Comparison of ENCODE assay signal across 14 cellular contexts in the genomic region with DNA sequence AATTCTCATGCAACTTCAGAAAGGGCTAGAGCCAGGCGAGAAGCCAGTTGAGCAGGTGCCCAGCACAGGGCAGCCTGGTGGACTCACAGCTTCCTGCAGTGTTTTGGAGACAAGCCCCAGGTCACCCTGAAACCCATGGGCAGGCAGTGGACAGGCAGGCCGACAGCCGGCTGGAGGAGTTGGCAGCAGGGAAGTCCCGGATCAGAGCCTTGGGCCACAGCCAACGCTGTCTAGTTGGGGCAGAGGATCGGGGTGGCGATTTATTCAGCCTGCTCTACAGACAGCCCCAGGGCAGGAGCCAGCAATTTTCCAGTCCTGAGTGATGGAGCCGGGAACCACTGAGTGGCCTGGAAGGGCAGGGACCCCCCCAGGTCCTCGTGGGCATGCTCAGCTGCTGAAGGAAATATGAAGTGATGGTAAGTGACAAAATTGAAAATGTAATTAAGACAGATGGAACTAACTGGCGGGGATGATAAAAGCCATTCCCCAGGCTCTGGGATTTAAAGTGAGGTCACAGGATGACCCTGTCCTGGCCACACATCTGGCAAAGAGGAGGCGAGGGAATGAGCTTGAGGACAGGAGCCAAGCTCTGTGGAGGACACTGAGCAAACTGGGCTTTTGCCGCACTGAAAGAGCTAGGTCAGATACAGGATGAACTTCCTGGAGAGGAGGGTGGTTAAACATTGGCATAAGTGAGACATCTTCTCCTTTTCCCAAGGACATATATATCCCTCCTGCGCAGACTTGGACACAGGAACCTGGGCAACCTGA. TPM values are rescaled to one million over a fixed set of nuclear protein-coding genes. Genes with fewer than 3 reads are reported as not detected.
DNase-seq lines count a peak whose midpoint lies in the region; ATAC-seq, FAIRE-seq and TF ChIP-seq lines count a peak whose summit lies in the region.
"Had no signal": no experiment of that assay in that cellular context is flagged by ENCODE, and none has a peak within 500 bp of the region (broad histone marks: within the 10 kb centered on the region; RNA-seq: fewer than 3 reads in every experiment).

No MANE protein-coding gene starts in this region.

- WGBS in right lobe of liver (ENCODE audit: insufficient coverage, low coverage, low lambda C conversion rate, missing lambda C conversion rate), result 42% methylated on average over 13 of the region's 13 CpGs
- 7% methylated on average over 7 of the region's 13 CpGs for WGBS in HepG2 (ENCODE audit: low lambda C conversion rate)

- no peak for TF ChIP-seq CTCF in right lobe of liver (IDR thresholded peaks at IDR 0.05)
- no peak for TF ChIP-seq CTCF in HepG2 (CRISPR knock-in tag; IDR thresholded peaks at IDR 0.05)

- H3K36me3 ChIP-seq in right lobe of liver, result no peaks in the 10 kb centered on the region
- no peaks in the 10 kb centered on the region for H3K36me3 ChIP-seq in HepG2 (replicated peaks in 1 of 2; ENCODE audit: control insufficient read depth in 1 of 2, insufficient read depth in 2 of 2, low read length in 2 of 2)

- in situ Hi-C loops in HepG2 (cut with HindIII; ENCODE audit: extremely low pct_ligation_motif_present, low pct_unique_long_range_greater_than_20kb), result no loop called here

- intact Hi-C loops in right lobe of liver (cut with DNase I) (no loop called here), HepG2 (cut with micrococcal nuclease; ENCODE audit: unreplicated experiment) (no loop called here)

- TF ChIP-seq EP300 in HepG2 (IDR thresholded peaks at IDR 0.05; ENCODE audit: low read depth in 2 of 2, low read length in 2 of 2) (no peak), HepG2 (CRISPR knock-in tag; IDR thresholded peaks at IDR 0.05; ENCODE audit: borderline replicate concordance) (no peak)

- H3K27ac Mint-ChIP-seq in activated CD8-positive, alpha-beta T cell treated with anti-CD3 and anti-CD28 coated beads, Interleukin-2, amount 10 ng/mL, durations not matched to agents 7 days and 5 days, result no peak overlapping the region
- H3K27ac Mint-ChIP-seq: activated naive CD8-positive, alpha-beta T cell treated with anti-CD3 and anti-CD28 coated beads, Interleukin-2, amount 10 ng/mL, durations not matched to agents 7 days and 5 days had no signal

- no peak for TF ChIP-seq RAD21 in HepG2 (CRISPR knock-in tag; IDR thresholded peaks at IDR 0.05)

- H3K9ac ChIP-seq in HepG2 (ENCODE audit: insufficient read depth, low read depth, low read length), result no peak overlapping the region

- H4K20me1 ChIP-seq in HepG2 (ENCODE audit: insufficient read depth, low read length), result no peaks in the 10 kb centered on the region

- H3K27me3 Mint-ChIP-seq in activated CD8-positive, alpha-beta T cell treated with anti-CD3 and anti-CD28 coated beads, Interleukin-2, amount 10 ng/mL, durations not matched to agents 7 days and 5 days (ENCODE audit: low read depth), result peaks cover 14% of the 10 kb centered on the region

- no peaks in the 10 kb centered on the region for H3K9me3 Mint-ChIP-seq in activated CD8-positive, alpha-beta T cell treated with anti-CD3 and anti-CD28 coated beads, Interleukin-2, amount 10 ng/mL, durations not matched to agents 7 days and 5 days (ENCODE audit: insufficient read depth)

- no peak overlapping the region for H3K4me3 Mint-ChIP-seq in activated CD8-positive, alpha-beta T cell treated with anti-CD3 and anti-CD28 coated beads, Interleukin-2, amount 10 ng/mL, durations not matched to agents 7 days and 5 days
- H3K4me3 Mint-ChIP-seq: activated naive CD8-positive, alpha-beta T cell treated with anti-CD3 and anti-CD28 coated beads, Interleukin-2, amount 10 ng/mL, durations not matched to agents 7 days and 5 days had no signal

- H3K4me1 Mint-ChIP-seq in activated CD8-positive, alpha-beta T cell treated with anti-CD3 and anti-CD28 coated beads, Interleukin-2, amount 10 ng/mL, durations not matched to agents 7 days and 5 days (ENCODE audit: low read depth), result peaks cover 2% of the 10 kb centered on the region
- H3K4me1 Mint-ChIP-seq: activated naive CD8-positive, alpha-beta T cell treated with anti-CD3 and anti-CD28 coated beads, Interleukin-2, amount 10 ng/mL, durations not matched to agents 7 days and 5 days had no signal

- H3K4me1 ChIP-seq in right lobe of liver, result no peaks in the 10 kb centered on the region
- H3K4me1 ChIP-seq in HepG2 (ENCODE audit: insufficient read depth, low read length), result no peaks in the 10 kb centered on the region

- TF ChIP-seq POLR2A in right lobe of liver (IDR thresholded peaks at IDR 0.05) (no peak), HepG2 (IDR thresholded peaks at IDR 0.05; ENCODE audit: insufficient read depth in 1 of 2, low read depth in 2 of 2, low read length in 2 of 2) (no peak)

- H3K9me3 ChIP-seq in right lobe of liver, result no peaks in the 10 kb centered on the region
- no peaks in the 10 kb centered on the region for H3K9me3 ChIP-seq in HepG2 (ENCODE audit: low read length)

- ATAC-seq in right lobe of liver (peak; percentile 50 to 81 (median 71)), HepG2 (no peak)
- no peak for ATAC-seq in activated CD8-positive, alpha-beta T cell treated with anti-CD3 and anti-CD28 coated beads, Interleukin-2, amount 10 ng/mL, durations not matched to agents 7 days and 5 days

- no peak overlapping the region for H3K27ac ChIP-seq in right lobe of liver
- H3K27ac ChIP-seq in HepG2 (ENCODE audit: extremely low read length, insufficient read depth, low read length), result no peak overlapping the region

- no TSS peak for BruUV-seq in HepG2 (replicated peaks; lab: Mats Ljungman, UMichigan)

- CTCF ChIA-PET in HepG2 (lab: Yijun Ruan, JAX; ENCODE audit: low intra/inter-chr PET ratio, low total read pairs), result no interaction called here
- CTCF ChIA-PET in activated CD8-positive, alpha-beta T cell treated with anti-CD3 and anti-CD28 coated beads, Interleukin-2, amount 10 ng/mL, durations not matched to agents 7 days and 5 days (lab: Charles Lee), result no interaction called here

- H3K4me2 ChIP-seq in HepG2 (ENCODE audit: low read depth, low read length), result no peak overlapping the region

- POLR2A ChIA-PET in HepG2 (lab: Yijun Ruan, JAX), result no interaction called here
- POLR2A ChIA-PET in activated CD8-positive, alpha-beta T cell treated with anti-CD3 and anti-CD28 coated beads, Interleukin-2, amount 10 ng/mL, durations not matched to agents 7 days and 5 days (lab: Charles Lee), result no interaction called here

- H3K79me2 ChIP-seq in HepG2 (ENCODE audit: insufficient read depth, low read length), result no peaks in the 10 kb centered on the region

- FAIRE-seq in HepG2 (lab: Jason Lieb, UNC), result no peak

- no peak overlapping the region for H2AFZ ChIP-seq in HepG2 (ENCODE audit: low read length)

- peak; percentile 52 to 78 (median 66) for DNase-seq in right lobe of liver
- no peak for DNase-seq in HepG2 (ENCODE audit: low spot score)
- DNase-seq in globus pallidus (ENCODE audit: low spot score), result peak; percentile 72
- peak in 55 of 56 donors; percentile 6 to 88 (median 57) for DNase-seq in nucleus accumbens (lab: John Stamatoyannopoulos, UW)
- no peak for DNase-seq in activated CD8-positive, alpha-beta T cell treated with anti-CD3 and anti-CD28 coated beads, Interleukin-2, amount 10 ng/mL, durations not matched to agents 7 days and 5 days
- DNase-seq in NCI-H146 treated with DMSO at 0.1 percent for 48 hours (lab: John Stamatoyannopoulos, UW; ENCODE audit: unreplicated experiment), result no peak
- no peak for DNase-seq in OCI-M1 (lab: John Stamatoyannopoulos, UW)
- DNase-seq in stimulated activated CD4-positive, alpha-beta T cell treated with anti-CD3 and anti-CD28 coated beads, Interleukin-4, amount 100 ng/mL, for 1 hour, result no peak
- DNase-seq: activated naive CD8-positive, alpha-beta T cell treated with anti-CD3 and anti-CD28 coated beads, Interleukin-2, amount 10 ng/mL, durations not matched to agents 7 days and 5 days; mammary epithelial cell had no signal

- H3K4me3 ChIP-seq in right lobe of liver (no peak overlapping the region), HepG2 (replicated peaks in 1 of 3; ENCODE audit: insufficient read depth in 1 of 3, low read depth in 2 of 3, low read length in 3 of 3) (no peak overlapping the region)

- H3K27me3 ChIP-seq in right lobe of liver (no peaks in the 10 kb centered on the region), HepG2 (ENCODE audit: control insufficient read depth in 1 of 2, insufficient read depth in 2 of 2, low read length in 2 of 2) (peaks cover 0 to 33% of the 10 kb centered on the region in 2 experiments; a peak in 3 of 5 replicates)

- no peaks in the 10 kb centered on the region for H3K36me3 Mint-ChIP-seq in activated CD8-positive, alpha-beta T cell treated with anti-CD3 and anti-CD28 coated beads, Interleukin-2, amount 10 ng/mL, durations not matched to agents 7 days and 5 days (ENCODE audit: low read depth)
- H3K36me3 Mint-ChIP-seq: activated naive CD8-positive, alpha-beta T cell treated with anti-CD3 and anti-CD28 coated beads, Interleukin-2, amount 10 ng/mL, durations not matched to agents 7 days and 5 days had no signal

RNA-seq across cellular contexts. Expression of a gene that starts 34.4 kb away (rescaled TPM):
- total RNA-seq in right lobe of liver (not detected), HepG2 (2016; rRNA removed; fragmentation: Illumina TruSeq; extraction: Trizol) (not detected in 2 replicates)
- total RNA-seq in HepG2 (2016; cell fraction: cytosol; rRNA removed; fragmentation: Illumina TruSeq; extraction: Trizol; ENCODE audit: low read depth), result not detected in 2 replicates
- total RNA-seq in HepG2 (2016; cell fraction: insoluble cytoplasmic fraction; rRNA removed; fragmentation: Illumina TruSeq; extraction: Trizol), result not detected in 2 replicates
- not detected in 2 replicates for total RNA-seq in HepG2 (2016; cell fraction: membrane; rRNA removed; fragmentation: Illumina TruSeq; extraction: Trizol)
- not detected in 2 replicates for total RNA-seq in HepG2 (2016; cell fraction: nucleus; rRNA removed; fragmentation: Illumina TruSeq; extraction: Trizol)
- not detected in 2 replicates for polyA plus RNA-seq in HepG2 (2011; rRNA removed)
- polyA plus RNA-seq in HepG2 (2011; cell fraction: cytosol; rRNA removed), result not detected in 2 replicates
- polyA plus RNA-seq in HepG2 (2011; cell fraction: nucleus; rRNA removed), result not detected in 2 replicates
- not detected in 2 replicates for polyA plus RNA-seq in HepG2 (2012)
- not detected in 2 replicates for polyA plus RNA-seq in HepG2 (2016; cell fraction: cytosol; fragmentation: Illumina TruSeq; extraction: Trizol; ENCODE audit: low read depth)
- polyA plus RNA-seq in HepG2 (2016; cell fraction: insoluble cytoplasmic fraction; fragmentation: Illumina TruSeq; extraction: Trizol; ENCODE audit: low read depth), result not detected in 2 replicates
- not detected in 2 replicates for polyA plus RNA-seq in HepG2 (2016; cell fraction: membrane; fragmentation: Illumina TruSeq; extraction: Trizol; ENCODE audit: low read depth)
- polyA plus RNA-seq in HepG2 (2016; cell fraction: nucleus; fragmentation: Illumina TruSeq; extraction: Trizol; ENCODE audit: insufficient read depth, low read depth), result not detected in 2 replicates
- not detected in 2 replicates for polyA minus RNA-seq in HepG2 (2011; rRNA and poly(A)+ RNA removed; ENCODE audit: low replicate concordance)
- not detected in 2 replicates for polyA minus RNA-seq in HepG2 (2011; cell fraction: cytosol; rRNA and poly(A)+ RNA removed)
- not detected in 2 replicates for polyA minus RNA-seq in HepG2 (2011; cell fraction: nucleus; rRNA and poly(A)+ RNA removed)
- total RNA-seq in activated CD8-positive, alpha-beta T cell treated with anti-CD3 and anti-CD28 coated beads, Interleukin-2, amount 10 ng/mL, durations not matched to agents 7 days and 5 days, result not detected
- total RNA-seq: activated naive CD8-positive, alpha-beta T cell treated with anti-CD3 and anti-CD28 coated beads, Interleukin-2, amount 10 ng/mL, durations not matched to agents 7 days and 5 days; glomerular endothelial cell; LHCN-M2; mammary epithelial cell; OCI-LY7; temporal lobe had no signal
- polyA plus RNA-seq: mammary epithelial cell had no signal

Comparison
In these comparisons a context has a peak if more than half of its experiments do, and no peak if none do; other contexts are left out.
1. ATAC-seq: peak in right lobe of liver (4 of 4); none in HepG2 (single experiment) and activated CD8-positive, alpha-beta T cell treated with anti-CD3 and anti-CD28 coated beads, Interleukin-2, amount 10 ng/mL, durations not matched to agents 7 days and 5 days (single experiment).
2. DNase-seq: peak in right lobe of liver (3 of 3), globus pallidus (single experiment) and nucleus accumbens (55 of 56); none in HepG2 (single experiment), activated CD8-positive, alpha-beta T cell treated with anti-CD3 and anti-CD28 coated beads, Interleukin-2, amount 10 ng/mL, durations not matched to agents 7 days and 5 days (single experiment), NCI-H146 treated with DMSO at 0.1 percent for 48 hours (single experiment), OCI-M1 (single experiment) and stimulated activated CD4-positive, alpha-beta T cell treated with anti-CD3 and anti-CD28 coated beads, Interleukin-4, amount 100 ng/mL, for 1 hour (single experiment).